In the genomic region with DNA sequence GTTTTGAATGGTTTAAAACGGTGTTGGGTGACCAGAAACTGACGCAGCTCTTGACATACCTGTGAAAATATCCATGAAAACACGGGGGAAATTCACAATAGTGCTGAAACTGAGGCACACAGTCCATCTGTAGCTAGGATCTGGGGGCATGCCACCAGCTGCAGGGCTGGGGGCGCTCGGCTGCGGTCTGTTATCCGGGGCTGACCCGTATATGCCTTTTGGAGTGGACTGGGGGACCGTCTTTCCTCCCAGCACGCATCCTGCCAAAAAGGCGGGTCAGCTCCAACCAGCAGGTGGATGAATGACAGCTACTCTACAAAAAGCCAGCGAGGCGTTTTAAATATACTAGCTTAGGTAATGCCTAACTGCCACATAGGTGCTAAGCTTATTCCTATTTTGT, we compare ENCODE assay signal across 8 cellular contexts.
"Had no signal": no experiment of that assay in that cellular context is flagged by ENCODE, and none has a peak within 500 bp of the region (broad histone marks: within the 10 kb centered on the region; RNA-seq: fewer than 3 reads in every experiment).

No MANE protein-coding gene starts in this region.

- FAIRE-seq: HepG2 had no signal

- H3K9me3 ChIP-seq: HAP-1 had no signal

- H3K27ac ChIP-seq: HL-60 had no signal

- H3K36me3 ChIP-seq: HAP-1 had no signal

- H3K4me1 ChIP-seq: HAP-1 had no signal

- H2AFZ ChIP-seq: GM23338 had no signal

- ATAC-seq: GM23338, HCT116, HepG2 had no signal

- H3K4me2 ChIP-seq: GM23338 had no signal

- H3K4me3 ChIP-seq: GM23338, HAP-1 had no signal

- DNase-seq: H7, HFFc6, KBM-7 had no signal
